Comparison of ENCODE assay signal across 1 cellular context in the genomic region with DNA sequence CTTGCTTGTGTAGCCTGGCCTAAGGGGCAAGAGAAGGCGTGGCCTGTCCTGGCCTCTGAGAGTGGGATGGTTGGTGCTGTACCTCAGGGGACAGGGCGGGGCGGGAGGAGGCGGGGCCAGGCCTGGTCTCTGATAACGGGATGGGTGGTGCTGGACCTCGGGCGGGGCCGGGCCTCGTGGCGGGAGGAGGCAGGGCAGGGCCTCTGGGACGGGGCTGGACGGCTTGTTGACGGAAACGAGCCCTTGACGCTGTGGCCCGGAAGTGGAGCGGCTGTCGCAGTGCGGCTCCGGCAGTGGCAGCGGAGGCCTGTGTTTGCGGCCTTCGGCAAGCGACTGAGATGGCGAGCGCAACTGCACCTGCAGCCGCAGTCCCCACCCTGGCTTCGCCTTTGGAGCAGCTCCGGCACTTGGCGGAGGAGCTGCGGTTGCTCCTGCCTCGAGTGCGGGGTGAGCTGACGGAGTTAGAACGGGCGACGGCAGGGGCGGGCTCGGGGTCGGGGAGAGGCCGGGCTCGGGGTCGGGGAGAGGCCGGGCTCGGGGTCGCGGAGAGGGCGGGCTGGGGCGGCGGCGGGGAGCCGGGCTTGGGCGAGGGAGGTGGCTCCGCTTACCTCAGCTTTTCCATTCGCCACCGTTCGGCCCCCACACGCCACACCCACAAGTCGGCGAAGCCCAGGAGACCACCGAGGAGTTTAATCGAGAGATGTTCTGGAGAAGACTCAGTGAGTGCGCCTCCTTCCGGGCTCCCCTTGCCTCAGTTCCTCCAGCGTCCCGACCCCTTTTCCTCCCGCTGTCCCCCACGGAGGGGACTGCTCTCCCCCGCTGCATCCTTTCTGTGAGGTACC.
A peak's percentile ranks its signal among the peaks of the same experiment; 100 is the strongest.
TF ChIP-seq lines count a peak whose summit lies in the region.

A gene with protein sequence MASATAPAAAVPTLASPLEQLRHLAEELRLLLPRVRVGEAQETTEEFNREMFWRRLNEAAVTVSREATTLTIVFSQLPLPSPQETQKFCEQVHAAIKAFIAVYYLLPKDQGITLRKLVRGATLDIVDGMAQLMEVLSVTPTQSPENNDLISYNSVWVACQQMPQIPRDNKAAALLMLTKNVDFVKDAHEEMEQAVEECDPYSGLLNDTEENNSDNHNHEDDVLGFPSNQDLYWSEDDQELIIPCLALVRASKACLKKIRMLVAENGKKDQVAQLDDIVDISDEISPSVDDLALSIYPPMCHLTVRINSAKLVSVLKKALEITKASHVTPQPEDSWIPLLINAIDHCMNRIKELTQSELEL (plus strand): TSS at position 243 of the 842 bp plus-strand sequence. CDS start 96 bp downstream, at position 339.

TF ChIP-seq in HepG2, 621 proteins besides CTCF, POLR2A, EP300 and RAD21 (continued from another document and continues in another):
- TF ChIP-seq, protein P1, sequence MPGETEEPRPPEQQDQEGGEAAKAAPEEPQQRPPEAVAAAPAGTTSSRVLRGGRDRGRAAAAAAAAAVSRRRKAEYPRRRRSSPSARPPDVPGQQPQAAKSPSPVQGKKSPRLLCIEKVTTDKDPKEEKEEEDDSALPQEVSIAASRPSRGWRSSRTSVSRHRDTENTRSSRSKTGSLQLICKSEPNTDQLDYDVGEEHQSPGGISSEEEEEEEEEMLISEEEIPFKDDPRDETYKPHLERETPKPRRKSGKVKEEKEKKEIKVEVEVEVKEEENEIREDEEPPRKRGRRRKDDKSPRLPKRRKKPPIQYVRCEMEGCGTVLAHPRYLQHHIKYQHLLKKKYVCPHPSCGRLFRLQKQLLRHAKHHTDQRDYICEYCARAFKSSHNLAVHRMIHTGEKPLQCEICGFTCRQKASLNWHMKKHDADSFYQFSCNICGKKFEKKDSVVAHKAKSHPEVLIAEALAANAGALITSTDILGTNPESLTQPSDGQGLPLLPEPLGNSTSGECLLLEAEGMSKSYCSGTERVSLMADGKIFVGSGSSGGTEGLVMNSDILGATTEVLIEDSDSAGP (CRISPR knock-in tag; IDR thresholded peaks at IDR 0.05; ENCODE audit: borderline replicate concordance): peak; percentile 64
- TF ChIP-seq MED1 (CRISPR knock-in tag; IDR thresholded peaks at IDR 0.05): peak; percentile 70
- no peak for TF ChIP-seq CHD2 (IDR thresholded peaks at IDR 0.05; ENCODE audit: low read depth, low read length)
- 0 out of 2 replicates have a peak, but pooled peaks have one; percentile 16 for TF ChIP-seq MIXL1 (CRISPR knock-in tag; IDR thresholded peaks at IDR 0.05)
- peak; percentile 76 for TF ChIP-seq ZFP90 (CRISPR knock-in tag; IDR thresholded peaks at IDR 0.05; ENCODE audit: borderline replicate concordance)
- TF ChIP-seq GPN1 (CRISPR knock-in tag; IDR thresholded peaks at IDR 0.05; ENCODE audit: borderline replicate concordance): no peak
- peak; percentile 48; the same call in 1 of the 2 replicates for TF ChIP-seq BRCA1 (CRISPR knock-in tag; IDR thresholded peaks at IDR 0.05)
- no peak for TF ChIP-seq ZNF235 (CRISPR knock-in tag; IDR thresholded peaks at IDR 0.05; ENCODE audit: borderline replicate concordance)
- no peak for TF ChIP-seq ZNF879 (CRISPR knock-in tag; IDR thresholded peaks at IDR 0.05)
- TF ChIP-seq, protein P2, sequence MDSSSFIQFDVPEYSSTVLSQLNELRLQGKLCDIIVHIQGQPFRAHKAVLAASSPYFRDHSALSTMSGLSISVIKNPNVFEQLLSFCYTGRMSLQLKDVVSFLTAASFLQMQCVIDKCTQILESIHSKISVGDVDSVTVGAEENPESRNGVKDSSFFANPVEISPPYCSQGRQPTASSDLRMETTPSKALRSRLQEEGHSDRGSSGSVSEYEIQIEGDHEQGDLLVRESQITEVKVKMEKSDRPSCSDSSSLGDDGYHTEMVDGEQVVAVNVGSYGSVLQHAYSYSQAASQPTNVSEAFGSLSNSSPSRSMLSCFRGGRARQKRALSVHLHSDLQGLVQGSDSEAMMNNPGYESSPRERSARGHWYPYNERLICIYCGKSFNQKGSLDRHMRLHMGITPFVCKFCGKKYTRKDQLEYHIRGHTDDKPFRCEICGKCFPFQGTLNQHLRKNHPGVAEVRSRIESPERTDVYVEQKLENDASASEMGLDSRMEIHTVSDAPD (CRISPR knock-in tag; IDR thresholded peaks at IDR 0.05): no peak
- no peak for TF ChIP-seq GFI1 (CRISPR knock-in tag; IDR thresholded peaks at IDR 0.05; ENCODE audit: borderline replicate concordance)
- TF ChIP-seq ZNF33A (CRISPR knock-in tag; IDR thresholded peaks at IDR 0.05; ENCODE audit: borderline replicate concordance): no peak
- TF ChIP-seq, protein P3, sequence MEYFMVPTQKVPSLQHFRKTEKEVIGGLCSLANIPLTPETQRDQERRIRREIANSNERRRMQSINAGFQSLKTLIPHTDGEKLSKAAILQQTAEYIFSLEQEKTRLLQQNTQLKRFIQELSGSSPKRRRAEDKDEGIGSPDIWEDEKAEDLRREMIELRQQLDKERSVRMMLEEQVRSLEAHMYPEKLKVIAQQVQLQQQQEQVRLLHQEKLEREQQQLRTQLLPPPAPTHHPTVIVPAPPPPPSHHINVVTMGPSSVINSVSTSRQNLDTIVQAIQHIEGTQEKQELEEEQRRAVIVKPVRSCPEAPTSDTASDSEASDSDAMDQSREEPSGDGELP (IDR thresholded peaks at IDR 0.05; ENCODE audit: borderline replicate concordance, low read depth): peak; percentile 42; the same call in 1 of the 2 replicates
- no peak for TF ChIP-seq ZNF781 (CRISPR knock-in tag; IDR thresholded peaks at IDR 0.05; ENCODE audit: borderline replicate concordance, not compliant biosample characterization)
- no peak for TF ChIP-seq MIER2 (CRISPR knock-in tag; IDR thresholded peaks at IDR 0.05)
- peak; percentile 96 for TF ChIP-seq GABPB1 (CRISPR knock-in tag; IDR thresholded peaks at IDR 0.05)
- 0 out of 2 replicates have a peak, but pooled peaks have one; percentile 28 for TF ChIP-seq PHF21A (CRISPR knock-in tag; IDR thresholded peaks at IDR 0.05)
- TF ChIP-seq KMT2A (CRISPR knock-in tag; IDR thresholded peaks at IDR 0.05): peak; percentile 66
- TF ChIP-seq, protein P4, sequence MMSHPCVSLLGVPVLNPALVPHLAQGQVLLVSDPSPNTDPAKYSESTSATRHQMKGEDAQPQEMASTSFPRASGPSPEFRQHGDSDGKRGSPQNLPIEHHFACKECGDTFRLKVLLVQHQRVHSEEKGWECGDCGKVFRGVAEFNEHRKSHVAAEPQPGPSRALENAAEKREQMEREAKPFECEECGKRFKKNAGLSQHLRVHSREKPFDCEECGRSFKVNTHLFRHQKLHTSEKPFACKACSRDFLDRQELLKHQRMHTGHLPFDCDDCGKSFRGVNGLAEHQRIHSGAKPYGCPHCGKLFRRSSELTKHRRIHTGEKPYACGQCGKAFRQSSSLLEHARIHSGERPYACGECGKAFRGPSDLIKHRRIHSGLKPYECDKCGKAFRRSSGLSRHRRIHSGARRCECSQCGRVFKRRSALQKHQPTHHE (CRISPR knock-in tag; IDR thresholded peaks at IDR 0.05; ENCODE audit: borderline replicate concordance): no peak; the same call in 1 of the 2 replicates
- TF ChIP-seq, protein P5, sequence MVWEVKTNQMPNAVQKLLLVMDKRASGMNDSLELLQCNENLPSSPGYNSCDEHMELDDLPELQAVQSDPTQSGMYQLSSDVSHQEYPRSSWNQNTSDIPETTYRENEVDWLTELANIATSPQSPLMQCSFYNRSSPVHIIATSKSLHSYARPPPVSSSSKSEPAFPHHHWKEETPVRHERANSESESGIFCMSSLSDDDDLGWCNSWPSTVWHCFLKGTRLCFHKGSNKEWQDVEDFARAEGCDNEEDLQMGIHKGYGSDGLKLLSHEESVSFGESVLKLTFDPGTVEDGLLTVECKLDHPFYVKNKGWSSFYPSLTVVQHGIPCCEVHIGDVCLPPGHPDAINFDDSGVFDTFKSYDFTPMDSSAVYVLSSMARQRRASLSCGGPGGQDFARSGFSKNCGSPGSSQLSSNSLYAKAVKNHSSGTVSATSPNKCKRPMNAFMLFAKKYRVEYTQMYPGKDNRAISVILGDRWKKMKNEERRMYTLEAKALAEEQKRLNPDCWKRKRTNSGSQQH (CRISPR knock-in tag; IDR thresholded peaks at IDR 0.05; ENCODE audit: low read depth): 0 out of 2 replicates have a peak, but pooled peaks have one; percentile 40
- TF ChIP-seq, protein P6, sequence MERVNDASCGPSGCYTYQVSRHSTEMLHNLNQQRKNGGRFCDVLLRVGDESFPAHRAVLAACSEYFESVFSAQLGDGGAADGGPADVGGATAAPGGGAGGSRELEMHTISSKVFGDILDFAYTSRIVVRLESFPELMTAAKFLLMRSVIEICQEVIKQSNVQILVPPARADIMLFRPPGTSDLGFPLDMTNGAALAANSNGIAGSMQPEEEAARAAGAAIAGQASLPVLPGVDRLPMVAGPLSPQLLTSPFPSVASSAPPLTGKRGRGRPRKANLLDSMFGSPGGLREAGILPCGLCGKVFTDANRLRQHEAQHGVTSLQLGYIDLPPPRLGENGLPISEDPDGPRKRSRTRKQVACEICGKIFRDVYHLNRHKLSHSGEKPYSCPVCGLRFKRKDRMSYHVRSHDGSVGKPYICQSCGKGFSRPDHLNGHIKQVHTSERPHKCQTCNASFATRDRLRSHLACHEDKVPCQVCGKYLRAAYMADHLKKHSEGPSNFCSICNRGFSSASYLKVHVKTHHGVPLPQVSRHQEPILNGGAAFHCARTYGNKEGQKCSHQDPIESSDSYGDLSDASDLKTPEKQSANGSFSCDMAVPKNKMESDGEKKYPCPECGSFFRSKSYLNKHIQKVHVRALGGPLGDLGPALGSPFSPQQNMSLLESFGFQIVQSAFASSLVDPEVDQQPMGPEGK (CRISPR knock-in tag; IDR thresholded peaks at IDR 0.05): peak; percentile 71
- TF ChIP-seq ZNF713 (CRISPR knock-in tag; IDR thresholded peaks at IDR 0.05): no peak
- peak; percentile 13 for TF ChIP-seq TBL1XR1 (IDR thresholded peaks at IDR 0.05; ENCODE audit: borderline replicate concordance, low read length, partially characterized antibody)
- TF ChIP-seq XRCC5 (optimal IDR thresholded peaks at IDR 0.05; ENCODE audit: low read length): peak; percentile 26
- TF ChIP-seq ZNF367 (CRISPR knock-in tag; IDR thresholded peaks at IDR 0.05; ENCODE audit: borderline replicate concordance): no peak
- TF ChIP-seq, protein P7, sequence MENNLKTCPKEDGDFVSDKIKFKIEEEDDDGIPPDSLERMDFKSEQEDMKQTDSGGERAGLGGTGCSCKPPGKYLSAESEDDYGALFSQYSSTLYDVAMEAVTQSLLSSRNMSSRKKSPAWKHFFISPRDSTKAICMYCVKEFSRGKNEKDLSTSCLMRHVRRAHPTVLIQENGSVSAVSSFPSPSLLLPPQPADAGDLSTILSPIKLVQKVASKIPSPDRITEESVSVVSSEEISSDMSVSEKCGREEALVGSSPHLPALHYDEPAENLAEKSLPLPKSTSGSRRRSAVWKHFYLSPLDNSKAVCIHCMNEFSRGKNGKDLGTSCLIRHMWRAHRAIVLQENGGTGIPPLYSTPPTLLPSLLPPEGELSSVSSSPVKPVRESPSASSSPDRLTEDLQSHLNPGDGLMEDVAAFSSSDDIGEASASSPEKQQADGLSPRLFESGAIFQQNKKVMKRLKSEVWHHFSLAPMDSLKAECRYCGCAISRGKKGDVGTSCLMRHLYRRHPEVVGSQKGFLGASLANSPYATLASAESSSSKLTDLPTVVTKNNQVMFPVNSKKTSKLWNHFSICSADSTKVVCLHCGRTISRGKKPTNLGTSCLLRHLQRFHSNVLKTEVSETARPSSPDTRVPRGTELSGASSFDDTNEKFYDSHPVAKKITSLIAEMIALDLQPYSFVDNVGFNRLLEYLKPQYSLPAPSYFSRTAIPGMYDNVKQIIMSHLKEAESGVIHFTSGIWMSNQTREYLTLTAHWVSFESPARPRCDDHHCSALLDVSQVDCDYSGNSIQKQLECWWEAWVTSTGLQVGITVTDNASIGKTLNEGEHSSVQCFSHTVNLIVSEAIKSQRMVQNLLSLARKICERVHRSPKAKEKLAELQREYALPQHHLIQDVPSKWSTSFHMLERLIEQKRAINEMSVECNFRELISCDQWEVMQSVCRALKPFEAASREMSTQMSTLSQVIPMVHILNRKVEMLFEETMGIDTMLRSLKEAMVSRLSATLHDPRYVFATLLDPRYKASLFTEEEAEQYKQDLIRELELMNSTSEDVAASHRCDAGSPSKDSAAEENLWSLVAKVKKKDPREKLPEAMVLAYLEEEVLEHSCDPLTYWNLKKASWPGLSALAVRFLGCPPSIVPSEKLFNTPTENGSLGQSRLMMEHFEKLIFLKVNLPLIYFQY (CRISPR knock-in tag; IDR thresholded peaks at IDR 0.05; ENCODE audit: borderline replicate concordance): 0 out of 2 replicates have a peak, but pooled peaks have one; percentile 19
- no peak for TF ChIP-seq ZFP36L1 (CRISPR knock-in tag; IDR thresholded peaks at IDR 0.05)
- no peak for TF ChIP-seq ZBTB8A (CRISPR knock-in tag; IDR thresholded peaks at IDR 0.05; ENCODE audit: borderline replicate concordance, low read depth)
- no peak for TF ChIP-seq TCF12 (IDR thresholded peaks at IDR 0.05)
- TF ChIP-seq TCF12 (CRISPR knock-in tag; IDR thresholded peaks at IDR 0.05): 0 out of 2 replicates have a peak, but pooled peaks have one; percentile 34
- peak; percentile 81 for TF ChIP-seq POLR2AphosphoS5 (IDR thresholded peaks at IDR 0.05; ENCODE audit: low read depth, low read length)
- TF ChIP-seq ZNF563 (CRISPR knock-in tag; IDR thresholded peaks at IDR 0.05): no peak
- peak; percentile 78 for TF ChIP-seq SP4 (CRISPR knock-in tag; IDR thresholded peaks at IDR 0.05)
- TF ChIP-seq, protein P8, sequence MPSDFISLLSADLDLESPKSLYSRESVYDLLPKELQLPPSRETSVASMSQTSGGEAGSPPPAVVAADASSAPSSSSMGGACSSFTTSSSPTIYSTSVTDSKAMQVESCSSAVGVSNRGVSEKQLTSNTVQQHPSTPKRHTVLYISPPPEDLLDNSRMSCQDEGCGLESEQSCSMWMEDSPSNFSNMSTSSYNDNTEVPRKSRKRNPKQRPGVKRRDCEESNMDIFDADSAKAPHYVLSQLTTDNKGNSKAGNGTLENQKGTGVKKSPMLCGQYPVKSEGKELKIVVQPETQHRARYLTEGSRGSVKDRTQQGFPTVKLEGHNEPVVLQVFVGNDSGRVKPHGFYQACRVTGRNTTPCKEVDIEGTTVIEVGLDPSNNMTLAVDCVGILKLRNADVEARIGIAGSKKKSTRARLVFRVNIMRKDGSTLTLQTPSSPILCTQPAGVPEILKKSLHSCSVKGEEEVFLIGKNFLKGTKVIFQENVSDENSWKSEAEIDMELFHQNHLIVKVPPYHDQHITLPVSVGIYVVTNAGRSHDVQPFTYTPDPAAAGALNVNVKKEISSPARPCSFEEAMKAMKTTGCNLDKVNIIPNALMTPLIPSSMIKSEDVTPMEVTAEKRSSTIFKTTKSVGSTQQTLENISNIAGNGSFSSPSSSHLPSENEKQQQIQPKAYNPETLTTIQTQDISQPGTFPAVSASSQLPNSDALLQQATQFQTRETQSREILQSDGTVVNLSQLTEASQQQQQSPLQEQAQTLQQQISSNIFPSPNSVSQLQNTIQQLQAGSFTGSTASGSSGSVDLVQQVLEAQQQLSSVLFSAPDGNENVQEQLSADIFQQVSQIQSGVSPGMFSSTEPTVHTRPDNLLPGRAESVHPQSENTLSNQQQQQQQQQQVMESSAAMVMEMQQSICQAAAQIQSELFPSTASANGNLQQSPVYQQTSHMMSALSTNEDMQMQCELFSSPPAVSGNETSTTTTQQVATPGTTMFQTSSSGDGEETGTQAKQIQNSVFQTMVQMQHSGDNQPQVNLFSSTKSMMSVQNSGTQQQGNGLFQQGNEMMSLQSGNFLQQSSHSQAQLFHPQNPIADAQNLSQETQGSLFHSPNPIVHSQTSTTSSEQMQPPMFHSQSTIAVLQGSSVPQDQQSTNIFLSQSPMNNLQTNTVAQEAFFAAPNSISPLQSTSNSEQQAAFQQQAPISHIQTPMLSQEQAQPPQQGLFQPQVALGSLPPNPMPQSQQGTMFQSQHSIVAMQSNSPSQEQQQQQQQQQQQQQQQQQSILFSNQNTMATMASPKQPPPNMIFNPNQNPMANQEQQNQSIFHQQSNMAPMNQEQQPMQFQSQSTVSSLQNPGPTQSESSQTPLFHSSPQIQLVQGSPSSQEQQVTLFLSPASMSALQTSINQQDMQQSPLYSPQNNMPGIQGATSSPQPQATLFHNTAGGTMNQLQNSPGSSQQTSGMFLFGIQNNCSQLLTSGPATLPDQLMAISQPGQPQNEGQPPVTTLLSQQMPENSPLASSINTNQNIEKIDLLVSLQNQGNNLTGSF (CRISPR knock-in tag; IDR thresholded peaks at IDR 0.05): peak; percentile 70; the same call in 1 of the 2 replicates
- TF ChIP-seq CBFB (CRISPR knock-in tag; IDR thresholded peaks at IDR 0.05): peak; percentile 82; the same call in 1 of the 2 replicates
